ENCODE assay signal across 8 cellular contexts in genomic region chr3:134211797-134212196, GRCh38. TPM values are rescaled to one million over a fixed set of nuclear protein-coding genes. Genes with fewer than 3 reads are reported as not detected.
DNase-seq lines count a peak whose midpoint lies in the region; ATAC-seq and TF ChIP-seq lines count a peak whose summit lies in the region.

No MANE protein-coding gene starts in this region.

- H4K5ac ChIP-seq in IMR-90 (ENCODE audit: low read depth, low read length) = no peak overlapping the region

- H3K4ac ChIP-seq in IMR-90 (ENCODE audit: low read depth, low read length) = no peak overlapping the region

- intact Hi-C loops in IMR-90 (cut with micrococcal nuclease) = loop anchor here (1.0 to 5.0 kb wide), 6 partner anchors 36 to 389 kb away; no protein-coding TSS in a partner anchor

- dilution Hi-C loops in IMR-90 (cut with HindIII; ENCODE audit: low sequenced_read_pairs, unreplicated experiment) = no loop called here

- peak overlapping the region; percentile 45; the same call in 1 of the 2 replicates for H2AK5ac ChIP-seq in IMR-90 (ENCODE audit: low read depth, low read length)

- no peak overlapping the region for H4K91ac ChIP-seq in IMR-90 (ENCODE audit: insufficient read depth, low read depth, low read length)

- no peak overlapping the region for H3K18ac ChIP-seq in IMR-90 (ENCODE audit: low read depth, low read length)

- no peak for TF ChIP-seq POLR2A in IMR-90 (IDR thresholded peaks at IDR 0.05; ENCODE audit: low read depth, low read length)

- no CpG with 5 or more reads among the region's 2 CpGs for WGBS in IMR-90 (ENCODE audit: extremely low coverage in 2 of 2, insufficient read length in 1 of 2), 2 experiments

- H2BK120ac ChIP-seq in IMR-90 (ENCODE audit: low read depth, low read length) = no peak overlapping the region; the same call in 1 of the 2 replicates

- H3K9me3 ChIP-seq in IMR-90 (ENCODE audit: control insufficient read depth, insufficient read depth, low read length) (no peaks in the 10 kb centered on the region), SJCRH30 (replicated peaks) (no peaks in the 10 kb centered on the region)

- no peak overlapping the region for H3K23ac ChIP-seq in IMR-90 (ENCODE audit: low read depth, low read length)

- peak; percentile 86 for TF ChIP-seq CTCF in IMR-90 (conservative IDR thresholded peaks at IDR 0.05; ENCODE audit: low read depth, low read length)
- no peak for TF ChIP-seq CTCF in omental fat pad (IDR thresholded peaks at IDR 0.05)

- H3K27me3 ChIP-seq in IMR-90 (ENCODE audit: control insufficient read depth, insufficient read depth, low read length) = no peaks in the 10 kb centered on the region
- H3K27me3 ChIP-seq in SJCRH30 = no peaks in the 10 kb centered on the region

- DNase-seq in GM04504 (ENCODE audit: low read depth) (peak; percentile 19), IMR-90 (peak; percentile 72), SJCRH30 (peak; percentile 28 to 59), fibroblast of peridontal ligament (ENCODE audit: extremely low read depth) (peak; percentile 64), pons (ENCODE audit: low spot score) (peak; percentile 29), omental fat pad (ENCODE audit: low spot score) (no peak), putamen (ENCODE audit: low spot score) (no peak)

- H4K20me1 ChIP-seq in IMR-90 (ENCODE audit: insufficient read depth, low read length) = peaks cover 26% of the 10 kb centered on the region

- no peak overlapping the region for H3K56ac ChIP-seq in IMR-90 (ENCODE audit: extremely low read depth, insufficient read depth, low read length)

- no peak overlapping the region for H3K27ac ChIP-seq in IMR-90 (ENCODE audit: insufficient read depth, low read length)
- H3K27ac ChIP-seq in SJCRH30 = no peak overlapping the region

- BruUV-seq in IMR-90 (replicated peaks; lab: Mats Ljungman, UMichigan) = no TSS peak

- POLR2A ChIA-PET in IMR-90 (lab: Charles Lee; ENCODE audit: unreplicated experiment) = interaction anchor here (0.7 kb wide), 1 partner anchor 260 kb away, joined by 5 read pairs; no protein-coding TSS in a partner anchor

- TF ChIP-seq RAD21 in IMR-90 (IDR thresholded peaks at IDR 0.05; ENCODE audit: low read length) = peak; percentile 89

- in situ Hi-C loops in IMR-90 (cut with MboI; ENCODE audit: low sequenced_read_pairs) = loop anchor here (5.0 kb wide), 2 partner anchors 96 to 279 kb away; no protein-coding TSS in a partner anchor

- no peak overlapping the region for H2BK20ac ChIP-seq in IMR-90 (ENCODE audit: low read depth, low read length)

- H3K9ac ChIP-seq in IMR-90 (ENCODE audit: low read depth, low read length) = no peak overlapping the region

- peaks cover 5% of the 10 kb centered on the region; the same call in 1 of the 2 replicates for H3K9me1 ChIP-seq in IMR-90 (ENCODE audit: insufficient read depth, low read length)

- H2BK15ac ChIP-seq in IMR-90 (ENCODE audit: low read depth, low read length) = no peak overlapping the region

- ATAC-seq in GM21381 (IDR thresholded peaks at IDR 0.05; ENCODE audit: unreplicated experiment) (peak; percentile 63), IMR-90 (ENCODE audit: low read depth) (peak; percentile 77), omental fat pad (ENCODE audit: low FRiP score) (no peak)

- H3K4me1 ChIP-seq in IMR-90 (ENCODE audit: control insufficient read depth, insufficient read depth, low read length) (peaks cover 4% of the 10 kb centered on the region), SJCRH30 (no peaks in the 10 kb centered on the region)

- H2AFZ ChIP-seq in IMR-90 (replicated peaks; ENCODE audit: low read length, poor library complexity) = no peak overlapping the region

- no peak overlapping the region for H4K8ac ChIP-seq in IMR-90 (ENCODE audit: low read depth in 2 of 2, low read length in 2 of 2)

- no peak overlapping the region for H2AK9ac ChIP-seq in IMR-90 (replicated peaks; ENCODE audit: low read depth, low read length, poor library complexity)

- no peak overlapping the region for H2BK5ac ChIP-seq in IMR-90 (ENCODE audit: low read depth, low read length, poor library complexity, severe bottlenecking)

- H3K14ac ChIP-seq in IMR-90 (replicated peaks; ENCODE audit: low read depth, low read length) = 0 out of 2 replicates have a peak overlapping the region, but pooled peaks have one; percentile 10

- CTCF ChIA-PET in IMR-90 (lab: Yijun Ruan, JAX) = interaction anchor here (0.6 to 3.8 kb wide), 21 partner anchors 11 to 318 kb away, joined by 3 to 37 read pairs (median 4); no protein-coding TSS in a partner anchor

- H3K4me3 ChIP-seq in IMR-90 (ENCODE audit: insufficient read depth, low read depth, low read length) (no peak overlapping the region), SJCRH30 (no peak overlapping the region)

- H3K79me1 ChIP-seq in IMR-90 (ENCODE audit: low read depth in 1 of 2, low read length in 2 of 2) = peaks cover 26 to 61% of the 10 kb centered on the region in 2 experiments

- H3K36me3 ChIP-seq in IMR-90 (ENCODE audit: control insufficient read depth, insufficient read depth, low read length) = peaks cover 5% of the 10 kb centered on the region
- H3K36me3 ChIP-seq in SJCRH30 = peaks cover 12% of the 10 kb centered on the region

- H3K4me2 ChIP-seq in IMR-90 (ENCODE audit: low read depth, low read length) = no peak overlapping the region

TF ChIP-seq in IMR-90, 13 proteins besides CTCF, POLR2A, EP300 and RAD21:
- TF ChIP-seq MAZ (IDR thresholded peaks at IDR 0.05; ENCODE audit: borderline replicate concordance, low read depth, low read length) (no peak), ELK1 (IDR thresholded peaks at IDR 0.05; ENCODE audit: borderline replicate concordance, low read depth, low read length) (no peak), USF2 (IDR thresholded peaks at IDR 0.05; ENCODE audit: low read depth, low read length) (no peak), SMC3 (IDR thresholded peaks at IDR 0.05; ENCODE audit: low read depth, low read length) (peak; percentile 92), MXI1 (IDR thresholded peaks at IDR 0.05; ENCODE audit: borderline replicate concordance, low read depth, low read length) (no peak), CHD1 (IDR thresholded peaks at IDR 0.05; ENCODE audit: low read depth, low read length) (no peak)

RNA-seq across cellular contexts. Expression of gene RYK, which starts 38.9 kb away (rescaled TPM):
- total RNA-seq in IMR-90 (2012; rRNA removed) = 106 TPM in 2 replicates
- polyA plus RNA-seq in IMR-90 (2012; rRNA removed) = 35.0 and 42.4 TPM in 2 replicates
- polyA plus RNA-seq in IMR-90 (2012; cell fraction: cytosol; rRNA removed) = 12.1 and 16.0 TPM in 2 replicates
- polyA plus RNA-seq in IMR-90 (2012; cell fraction: nucleus; rRNA removed; ENCODE audit: low replicate concordance) = 16.5 and 76.9 TPM in 2 replicates
- 88.6 and 91.7 TPM in 2 replicates for total RNA-seq in SJCRH30 (2014; rRNA removed; shearing (Covaris generic))
- total RNA-seq in omental fat pad = 100 to 1,000 TPM in 1 of 4 donors, 10 to 100 TPM in 3; 69.3 to 100 (median 84.7) TPM

Comparison
In these comparisons a context has a peak if more than half of its experiments do, and no peak if none do; other contexts are left out.
1. DNase-seq: peak in GM04504 (single experiment), IMR-90 (single experiment), SJCRH30 (2 of 2), fibroblast of peridontal ligament (single experiment) and pons (single experiment); none in omental fat pad (single experiment) and putamen (single experiment).